Comparison of ENCODE assay signal across 8 cellular contexts in genomic region chr9:130713286-130713975, GRCh38. TPM values are rescaled to one million over a fixed set of nuclear protein-coding genes. Genes with fewer than 3 reads are reported as not detected.
A peak's percentile ranks its signal among the peaks of the same experiment; 100 is the strongest.
DNase-seq lines count a peak whose midpoint lies in the region; ATAC-seq and TF ChIP-seq lines count a peak whose summit lies in the region.

No MANE protein-coding gene starts in this region.

- H3K4me1 Mint-ChIP-seq in CD4-positive, alpha-beta memory T cell, result peaks cover 25 to 42% (median 34%) of the 10 kb centered on the region in 4 donors
- H3K4me1 Mint-ChIP-seq in activated T-helper 17 cell treated with anti-CD3 and anti-CD28 coated beads, Interleukin-2, amount 50 U/mL, for 72 hours, result peaks cover 16% of the 10 kb centered on the region
- peaks cover 19% of the 10 kb centered on the region for H3K4me1 Mint-ChIP-seq in glutamatergic neuron (ENCODE audit: low read depth, unreplicated experiment)

- H3K36me3 ChIP-seq in CD4-positive, alpha-beta memory T cell (ENCODE audit: insufficient read depth, low read length), result no peaks in the 10 kb centered on the region
- H3K36me3 ChIP-seq in parathyroid adenoma (ENCODE audit: control insufficient read depth, insufficient read depth, low read length), result no peaks in the 10 kb centered on the region

- POLR2A ChIA-PET in CD4-positive, alpha-beta memory T cell (lab: Charles Lee; ENCODE audit: partially characterized antibody), result interaction anchor here (0.8 to 2.0 kb wide), 4 partner anchors 12 to 333 kb away, joined by 4 to 21 read pairs (median 6); partner anchors contain the start of gene EXOSC2

- TF ChIP-seq CTCF in glutamatergic neuron (IDR thresholded peaks at IDR 0.05; ENCODE audit: partially characterized antibody, unreplicated experiment) (peak; percentile 8), parathyroid adenoma (IDR thresholded peaks at IDR 0.05) (no peak)

- peak overlapping the region; percentile 97 for H3K9ac ChIP-seq in parathyroid adenoma

- H3K4me3 Mint-ChIP-seq in CD4-positive, alpha-beta memory T cell, result peak overlapping the region; percentile 91 to 96 (median 92)
- peak overlapping the region; percentile 91 for H3K4me3 Mint-ChIP-seq in activated T-helper 17 cell treated with anti-CD3 and anti-CD28 coated beads, Interleukin-2, amount 50 U/mL, for 72 hours
- peak overlapping the region; percentile 93 for H3K4me3 Mint-ChIP-seq in glutamatergic neuron (ENCODE audit: unreplicated experiment)

- CTCF ChIA-PET in CD4-positive, alpha-beta memory T cell (lab: Charles Lee; ENCODE audit: partially characterized antibody), result interaction anchor here (1.2 to 1.6 kb wide), 4 partner anchors 10 to 152 kb away, joined by 3 to 11 read pairs (median 4); no protein-coding TSS in a partner anchor

- peak in 2 of 5 donors; percentile 5 to 11 for DNase-seq in CD4-positive, alpha-beta memory T cell
- DNase-seq in glutamatergic neuron, result peak; percentile 22
- DNase-seq in AG08396 (ENCODE audit: low spot score), result no peak
- no peak for DNase-seq in stimulated activated CD4-positive, alpha-beta T cell treated with anti-CD3 and anti-CD28 coated beads, Interleukin-2, amount 100 ng/mL, for 48 hours

- peaks cover 0 to 6% of the 10 kb centered on the region in 2 donors for H3K36me3 Mint-ChIP-seq in CD4-positive, alpha-beta memory T cell
- no peaks in the 10 kb centered on the region for H3K36me3 Mint-ChIP-seq in activated T-helper 17 cell treated with anti-CD3 and anti-CD28 coated beads, Interleukin-2, amount 50 U/mL, for 72 hours (ENCODE audit: low read depth)
- no peaks in the 10 kb centered on the region for H3K36me3 Mint-ChIP-seq in glutamatergic neuron (ENCODE audit: unreplicated experiment)

- H3K4me2 ChIP-seq in parathyroid adenoma (ENCODE audit: low read length), result peak overlapping the region; percentile 100

- peak overlapping the region; percentile 89 to 99 (median 90) for H3K27ac Mint-ChIP-seq in CD4-positive, alpha-beta memory T cell
- H3K27ac Mint-ChIP-seq in activated T-helper 17 cell treated with anti-CD3 and anti-CD28 coated beads, Interleukin-2, amount 50 U/mL, for 72 hours, result peak overlapping the region; percentile 93
- H3K27ac Mint-ChIP-seq in glutamatergic neuron (ENCODE audit: unreplicated experiment), result peak overlapping the region; percentile 88

- no peaks in the 10 kb centered on the region for H3K9me3 Mint-ChIP-seq in CD4-positive, alpha-beta memory T cell
- H3K9me3 Mint-ChIP-seq in activated T-helper 17 cell treated with anti-CD3 and anti-CD28 coated beads, Interleukin-2, amount 50 U/mL, for 72 hours, result no peaks in the 10 kb centered on the region
- peaks cover 1% of the 10 kb centered on the region for H3K9me3 Mint-ChIP-seq in glutamatergic neuron (ENCODE audit: unreplicated experiment)

- ATAC-seq in HG02938 (IDR thresholded peaks at IDR 0.05; ENCODE audit: unreplicated experiment) (peak; percentile 3), HG02610 (IDR thresholded peaks at IDR 0.05; ENCODE audit: unreplicated experiment) (no peak)
- no peak for ATAC-seq in activated T-helper 17 cell treated with anti-CD3 and anti-CD28 coated beads, Interleukin-2, amount 50 U/mL, for 72 hours (replicated peaks)

- no peaks in the 10 kb centered on the region for H3K9me3 ChIP-seq in CD4-positive, alpha-beta memory T cell (ENCODE audit: control insufficient read depth in 1 of 2, low read length in 2 of 2)
- no peaks in the 10 kb centered on the region for H3K9me3 ChIP-seq in parathyroid adenoma (ENCODE audit: control insufficient read depth, low read length)

- H3K4me1 ChIP-seq in CD4-positive, alpha-beta memory T cell (ENCODE audit: insufficient read depth, low read length), result peaks cover 40% of the 10 kb centered on the region
- H3K4me1 ChIP-seq in parathyroid adenoma, result no peaks in the 10 kb centered on the region

- peak overlapping the region; percentile 97 for H3K27ac ChIP-seq in CD4-positive, alpha-beta memory T cell (ENCODE audit: low read depth, low read length)
- peak overlapping the region; percentile 98 for H3K27ac ChIP-seq in parathyroid adenoma

- no peaks in the 10 kb centered on the region for H3K27me3 ChIP-seq in CD4-positive, alpha-beta memory T cell (ENCODE audit: insufficient read depth, low read length)
- H3K27me3 ChIP-seq in parathyroid adenoma (ENCODE audit: control insufficient read depth, insufficient read depth, low read length), result no peaks in the 10 kb centered on the region

- peaks cover 14% of the 10 kb centered on the region for H3K79me2 ChIP-seq in parathyroid adenoma

- H3K27me3 Mint-ChIP-seq in CD4-positive, alpha-beta memory T cell, result no peaks in the 10 kb centered on the region
- H3K27me3 Mint-ChIP-seq in activated T-helper 17 cell treated with anti-CD3 and anti-CD28 coated beads, Interleukin-2, amount 50 U/mL, for 72 hours, result no peaks in the 10 kb centered on the region
- H3K27me3 Mint-ChIP-seq in glutamatergic neuron (ENCODE audit: unreplicated experiment), result peaks cover 2% of the 10 kb centered on the region

- H3K4me3 ChIP-seq in CD4-positive, alpha-beta memory T cell (ENCODE audit: low read length in 2 of 2), result peak overlapping the region; percentile 65 to 88
- H3K4me3 ChIP-seq in parathyroid adenoma (ENCODE audit: low read depth, low read length), result peak overlapping the region; percentile 97

- peak overlapping the region; percentile 83 for H2AFZ ChIP-seq in parathyroid adenoma

- intact Hi-C loops in CD4-positive, alpha-beta memory T cell (cut with micrococcal nuclease), result no loop called here

RNA-seq across cellular contexts. Expression of gene EXOSC2, which starts 19.9 kb away (rescaled TPM):
- 10 to 100 TPM; 53.9 to 60.8 TPM for total RNA-seq in CD4-positive, alpha-beta memory T cell
- 10 to 100 TPM; 22.6 to 25.3 TPM for polyA plus RNA-seq in CD4-positive, alpha-beta memory T cell
- 10 to 100 TPM; 66.9 to 89.1 TPM for total RNA-seq in activated T-helper 17 cell treated with anti-CD3 and anti-CD28 coated beads, Interleukin-2, amount 50 U/mL, for 72 hours
- 43.3 TPM for total RNA-seq in glutamatergic neuron (ENCODE audit: unreplicated experiment)

RNA-seq across cellular contexts. Expression of gene PRDM12, which starts 49.0 kb away (rescaled TPM):
- total RNA-seq in CD4-positive, alpha-beta memory T cell, result not detected
- polyA plus RNA-seq in CD4-positive, alpha-beta memory T cell, result under 1 TPM in 1 of 2 donors, not detected in 1; 0.11 TPM
- under 1 TPM in 1 of 2 donors, not detected in 1; 0.15 TPM for total RNA-seq in activated T-helper 17 cell treated with anti-CD3 and anti-CD28 coated beads, Interleukin-2, amount 50 U/mL, for 72 hours
- total RNA-seq in glutamatergic neuron (ENCODE audit: unreplicated experiment), result 0.98 TPM
